In genomic region chr20:23146111-23146640, GRCh38 we compare ENCODE assay signal across 1 cellular context.
TF ChIP-seq lines count a peak whose summit lies in the region.

No MANE protein-coding gene starts in this region.

TF ChIP-seq in K562, 482 proteins besides CTCF, POLR2A, EP300 and RAD21 (continued from another document):
- TF ChIP-seq, protein P1, sequence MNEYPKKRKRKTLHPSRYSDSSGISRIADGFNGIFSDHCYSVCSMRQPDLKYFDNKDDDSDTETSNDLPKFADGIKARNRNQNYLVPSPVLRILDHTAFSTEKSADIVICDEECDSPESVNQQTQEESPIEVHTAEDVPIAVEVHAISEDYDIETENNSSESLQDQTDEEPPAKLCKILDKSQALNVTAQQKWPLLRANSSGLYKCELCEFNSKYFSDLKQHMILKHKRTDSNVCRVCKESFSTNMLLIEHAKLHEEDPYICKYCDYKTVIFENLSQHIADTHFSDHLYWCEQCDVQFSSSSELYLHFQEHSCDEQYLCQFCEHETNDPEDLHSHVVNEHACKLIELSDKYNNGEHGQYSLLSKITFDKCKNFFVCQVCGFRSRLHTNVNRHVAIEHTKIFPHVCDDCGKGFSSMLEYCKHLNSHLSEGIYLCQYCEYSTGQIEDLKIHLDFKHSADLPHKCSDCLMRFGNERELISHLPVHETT (CRISPR knock-in tag; conservative IDR thresholded peaks at IDR 0.05 in 1 of 2, IDR thresholded peaks at IDR 0.05 in 1 of 2), result 0 out of 4 replicates have a peak, but pooled peaks of 1 of the 2 experiments have one; percentile 36
- peak; percentile 25; the same call in 1 of the 2 replicates for TF ChIP-seq MAFK (IDR thresholded peaks at IDR 0.05; ENCODE audit: low read length)
- no peak for TF ChIP-seq ZNF512 (tag; IDR thresholded peaks at IDR 0.05)
- TF ChIP-seq ZKSCAN3 (CRISPR knock-in tag; IDR thresholded peaks at IDR 0.05), result no peak
- no peak for TF ChIP-seq POLR2AphosphoS5 (IDR thresholded peaks at IDR 0.05; ENCODE audit: control insufficient read depth, insufficient read depth, low read depth, low read length)
- TF ChIP-seq ZNF584 (CRISPR knock-in tag; IDR thresholded peaks at IDR 0.05; ENCODE audit: low read depth), result 0 out of 2 replicates have a peak, but pooled peaks have one; percentile 10
- no peak for TF ChIP-seq MIER1 (IDR thresholded peaks at IDR 0.05; ENCODE audit: low read depth)
- TF ChIP-seq CBFA2T3 (IDR thresholded peaks at IDR 0.05), result peak; percentile 42
- TF ChIP-seq GTF2A2 (tag; IDR thresholded peaks at IDR 0.05), result no peak
- TF ChIP-seq BHLHE40 (IDR thresholded peaks at IDR 0.05; ENCODE audit: low read length), result 0 out of 2 replicates have a peak, but pooled peaks have one; percentile 10
- TF ChIP-seq TRIM24 (IDR thresholded peaks at IDR 0.05), result no peak
- peak; percentile 26; the same call in 1 of the 2 replicates for TF ChIP-seq ARID1B (IDR thresholded peaks at IDR 0.05)
- TF ChIP-seq NR1H2 (CRISPR knock-in tag; IDR thresholded peaks at IDR 0.05), result no peak
- no peak for TF ChIP-seq POLR2AphosphoS2 (IDR thresholded peaks at IDR 0.05; ENCODE audit: low read length)
- TF ChIP-seq MAFG (tag; conservative IDR thresholded peaks at IDR 0.05), result 0 out of 2 replicates have a peak, but pooled peaks have one; percentile 4
- 0 out of 2 replicates have a peak, but pooled peaks have one; percentile 28 for TF ChIP-seq ZNF316 (IDR thresholded peaks at IDR 0.05)
- TF ChIP-seq C11orf30 (IDR thresholded peaks at IDR 0.05; ENCODE audit: low read depth), result peak; percentile 26; the same call in 1 of the 2 replicates
